ENCODE assay signal across 12 cellular contexts in genomic region chr3:46913644-46914043, GRCh38. TPM values are rescaled to one million over a fixed set of nuclear protein-coding genes. Genes with fewer than 3 reads are reported as not detected.
DNase-seq lines count a peak whose midpoint lies in the region; ATAC-seq and TF ChIP-seq lines count a peak whose summit lies in the region.
"Had no signal": no experiment of that assay in that cellular context is flagged by ENCODE, and none has a peak within 500 bp of the region (broad histone marks: within the 10 kb centered on the region; RNA-seq: fewer than 3 reads in every experiment).

No MANE protein-coding gene starts in this region.

- H3K4me2 ChIP-seq in SK-N-SH, result peak overlapping the region; percentile 3; the same call in 1 of the 2 replicates

- peaks cover 6% of the 10 kb centered on the region for H3K9me3 Mint-ChIP-seq in progenitor cell of endocrine pancreas (ENCODE audit: low read depth)
- H3K9me3 Mint-ChIP-seq: activated naive CD4-positive, alpha-beta T cell treated with anti-CD3 and anti-CD28 coated beads, Interleukin-2, amount 50 U/mL, for 24 hours had no signal

- CTCF ChIA-PET in SK-N-SH (lab: Yijun Ruan, JAX), result interaction anchor here (0.9 to 5.2 kb wide), 8 partner anchors 9 to 425 kb away, joined by 3 to 29 read pairs (median 8); no protein-coding TSS in a partner anchor

- H3F3A ChIP-seq in SK-N-SH (replicated peaks; ENCODE audit: insufficient read depth), result peaks cover 17% of the 10 kb centered on the region

- TF ChIP-seq EP300 in Ishikawa (IDR thresholded peaks at IDR 0.05; ENCODE audit: borderline replicate concordance) (peak; percentile 30; the same call in 1 of the 2 replicates), SK-N-SH (IDR thresholded peaks at IDR 0.05; ENCODE audit: borderline replicate concordance in 1 of 2, low read depth in 1 of 2, low read length in 1 of 2) (no peak)

- peaks cover 11 to 19% of the 10 kb centered on the region in 2 experiments for H3K4me1 ChIP-seq in SK-N-SH (ENCODE audit: control insufficient read depth in 1 of 2, insufficient read depth in 2 of 2, low read depth in 1 of 2, low read length in 1 of 2)
- peaks cover 4 to 27% (median 19%) of the 10 kb centered on the region in 9 donors for H3K4me1 ChIP-seq in heart right ventricle

- no peaks in the 10 kb centered on the region; the same call in 1 of the 2 replicates for H3K79me2 ChIP-seq in SK-N-SH (ENCODE audit: insufficient read depth)

- peaks cover 21% of the 10 kb centered on the region for H3K36me3 Mint-ChIP-seq in progenitor cell of endocrine pancreas (ENCODE audit: insufficient read depth)

- H2AFZ ChIP-seq in SK-N-SH (ENCODE audit: low read depth), result no peak overlapping the region

- H3K36me3 ChIP-seq in SK-N-SH (replicated peaks in 1 of 2; ENCODE audit: control insufficient read depth in 1 of 2, insufficient read depth in 2 of 2, low read length in 1 of 2) (peaks cover 14 to 25% of the 10 kb centered on the region in 2 experiments), heart right ventricle (peaks cover 0 to 28% (median 16%) of the 10 kb centered on the region in 9 donors)

- H3K9me3 ChIP-seq in SK-N-SH, result no peaks in the 10 kb centered on the region
- peaks cover 0 to 13% (median 0%) of the 10 kb centered on the region in 11 donors for H3K9me3 ChIP-seq in heart right ventricle

- no peak overlapping the region for H3K27ac Mint-ChIP-seq in progenitor cell of endocrine pancreas

- intact Hi-C loops in heart right ventricle (cut with DNase I), result no loop called here

- peak; percentile 83 for DNase-seq in ACHN
- no peak for DNase-seq in SK-N-SH
- no peak for DNase-seq in heart right ventricle
- no peak for DNase-seq in foreskin fibroblast
- DNase-seq in midbrain (lab: John Stamatoyannopoulos, UW), result no peak
- DNase-seq in progenitor cell of endocrine pancreas (ENCODE audit: low spot score, unreplicated experiment), result no peak
- DNase-seq: kidney; stimulated activated CD4-positive, alpha-beta T cell treated with anti-CD3 and anti-CD28 coated beads, Interleukin-1b, Interleukin-23, amount 100 ng/mL, for 48 hours had no signal

- no peak overlapping the region for H3K9ac ChIP-seq in SK-N-SH

- H3K27me3 Mint-ChIP-seq in progenitor cell of endocrine pancreas, result no peaks in the 10 kb centered on the region
- H3K27me3 Mint-ChIP-seq: activated naive CD4-positive, alpha-beta T cell treated with anti-CD3 and anti-CD28 coated beads, Interleukin-2, amount 50 U/mL, for 24 hours had no signal

- WGBS in SK-N-SH (ENCODE audit: low lambda C conversion rate), result 18% methylated on average over 7 of the region's 8 CpGs
- WGBS in heart right ventricle, 2 donors, result 16 to 18% methylated on average over 8 of the region's 8 CpGs

- H4K20me1 ChIP-seq in SK-N-SH (ENCODE audit: insufficient read depth), result no peaks in the 10 kb centered on the region

- peak overlapping the region; percentile 22 to 54; a peak in 3 of 4 replicates for H3K27ac ChIP-seq in SK-N-SH (ENCODE audit: low read depth in 2 of 2, low read length in 1 of 2)
- H3K27ac ChIP-seq in heart right ventricle, result peak overlapping the region in 1 of 10 donors; percentile 8
- H3K27ac ChIP-seq: C4-2B had no signal

- no peaks in the 10 kb centered on the region for H3K27me3 ChIP-seq in SK-N-SH (ENCODE audit: insufficient read depth)
- H3K27me3 ChIP-seq in heart right ventricle, result no peaks in the 10 kb centered on the region

- no peak overlapping the region for H3K4me3 Mint-ChIP-seq in progenitor cell of endocrine pancreas (ENCODE audit: low read depth)
- H3K4me3 Mint-ChIP-seq: activated naive CD4-positive, alpha-beta T cell treated with anti-CD3 and anti-CD28 coated beads, Interleukin-2, amount 50 U/mL, for 24 hours had no signal

- in situ Hi-C loops in ACHN (cut with HindIII; ENCODE audit: low pct_ligation_motif_present, low pct_unique_long_range_greater_than_20kb, low sequenced_read_pairs), result no loop called here

- POLR2A ChIA-PET in SK-N-SH (lab: Yijun Ruan, JAX), result no interaction called here

- TF ChIP-seq CTCF in SK-N-SH (IDR thresholded peaks at IDR 0.05) (no peak), heart right ventricle (IDR thresholded peaks at IDR 0.05) (no peak), foreskin fibroblast (IDR thresholded peaks at IDR 0.05; ENCODE audit: low read depth, low read length) (no peak), progenitor cell of endocrine pancreas (IDR thresholded peaks at IDR 0.05; ENCODE audit: unreplicated experiment) (no peak)

- H3K9me2 ChIP-seq in SK-N-SH, result no peaks in the 10 kb centered on the region

- TF ChIP-seq RAD21 in Ishikawa (IDR thresholded peaks at IDR 0.05; ENCODE audit: low read depth) (no peak), SK-N-SH (IDR thresholded peaks at IDR 0.05; ENCODE audit: low read length) (no peak)

- H3K4me1 Mint-ChIP-seq in progenitor cell of endocrine pancreas (ENCODE audit: low read depth), result no peaks in the 10 kb centered on the region

- no peak overlapping the region for H3K4me3 ChIP-seq in SK-N-SH (ENCODE audit: low read depth in 2 of 2, low read length in 1 of 2)
- no peak overlapping the region for H3K4me3 ChIP-seq in heart right ventricle
- H3K4me3 ChIP-seq in foreskin fibroblast (ENCODE audit: low read depth in 1 of 2, low read length in 2 of 2), result no peak overlapping the region

- ATAC-seq in heart right ventricle, result peak in 7 of 8 donors; percentile 16 to 66 (median 28)
- no peak for ATAC-seq in GM19455 (IDR thresholded peaks at IDR 0.05; ENCODE audit: unreplicated experiment)

TF ChIP-seq in Ishikawa, 13 proteins besides CTCF, POLR2A, EP300 and RAD21 (continues in another document):
- peak; percentile 31; the same call in 1 of the 2 replicates for TF ChIP-seq TEAD4 (IDR thresholded peaks at IDR 0.05)
- no peak for TF ChIP-seq USF1 (IDR thresholded peaks at IDR 0.05)
- no peak for TF ChIP-seq FOXM1 (IDR thresholded peaks at IDR 0.05; ENCODE audit: borderline replicate concordance, low read depth)
- TF ChIP-seq EGR1 (IDR thresholded peaks at IDR 0.05), result no peak

TF ChIP-seq in SK-N-SH, 30 proteins besides CTCF, POLR2A, EP300 and RAD21 (continues in another document):
- TF ChIP-seq TEAD4 (IDR thresholded peaks at IDR 0.05; ENCODE audit: borderline replicate concordance, insufficient read depth), result no peak
- no peak for TF ChIP-seq MXI1 (IDR thresholded peaks at IDR 0.05; ENCODE audit: low read depth, low read length)
- no peak for TF ChIP-seq NRF1 (IDR thresholded peaks at IDR 0.05; ENCODE audit: low read depth, low read length)
- TF ChIP-seq YY1 (IDR thresholded peaks at IDR 0.05; ENCODE audit: low read depth), result no peak
- TF ChIP-seq MEF2A (IDR thresholded peaks at IDR 0.05; ENCODE audit: borderline replicate concordance, low read depth), result no peak
- TF ChIP-seq SMC3 (IDR thresholded peaks at IDR 0.05; ENCODE audit: low read depth, low read length), result 0 out of 2 replicates have a peak, but pooled peaks have one; percentile 10
- TF ChIP-seq, protein P1, sequence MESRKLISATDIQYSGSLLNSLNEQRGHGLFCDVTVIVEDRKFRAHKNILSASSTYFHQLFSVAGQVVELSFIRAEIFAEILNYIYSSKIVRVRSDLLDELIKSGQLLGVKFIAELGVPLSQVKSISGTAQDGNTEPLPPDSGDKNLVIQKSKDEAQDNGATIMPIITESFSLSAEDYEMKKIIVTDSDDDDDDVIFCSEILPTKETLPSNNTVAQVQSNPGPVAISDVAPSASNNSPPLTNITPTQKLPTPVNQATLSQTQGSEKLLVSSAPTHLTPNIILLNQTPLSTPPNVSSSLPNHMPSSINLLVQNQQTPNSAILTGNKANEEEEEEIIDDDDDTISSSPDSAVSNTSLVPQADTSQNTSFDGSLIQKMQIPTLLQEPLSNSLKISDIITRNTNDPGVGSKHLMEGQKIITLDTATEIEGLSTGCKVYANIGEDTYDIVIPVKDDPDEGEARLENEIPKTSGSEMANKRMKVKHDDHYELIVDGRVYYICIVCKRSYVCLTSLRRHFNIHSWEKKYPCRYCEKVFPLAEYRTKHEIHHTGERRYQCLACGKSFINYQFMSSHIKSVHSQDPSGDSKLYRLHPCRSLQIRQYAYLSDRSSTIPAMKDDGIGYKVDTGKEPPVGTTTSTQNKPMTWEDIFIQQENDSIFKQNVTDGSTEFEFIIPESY (IDR thresholded peaks at IDR 0.05; ENCODE audit: borderline replicate concordance, low read depth), result no peak
- TF ChIP-seq RXRA (IDR thresholded peaks at IDR 0.05; ENCODE audit: borderline replicate concordance, low read depth), result no peak
- no peak for TF ChIP-seq USF1 (IDR thresholded peaks at IDR 0.05; ENCODE audit: borderline replicate concordance, low read depth)
- TF ChIP-seq FOXM1 (IDR thresholded peaks at IDR 0.05; ENCODE audit: low read depth), result no peak
- no peak for TF ChIP-seq RFX5 (IDR thresholded peaks at IDR 0.05; ENCODE audit: low read length)

RNA-seq across cellular contexts. Expression of gene PTH1R, which starts 36.1 kb away (rescaled TPM):
- polyA plus RNA-seq in SK-N-SH (2012; rRNA removed) (0.07 and 0.34 TPM in 2 replicates), heart right ventricle (10 to 100 TPM; 12.8 to 89.8 TPM)
- 0.18 and 0.49 TPM in 2 replicates for polyA plus RNA-seq in SK-N-SH (2012; cell fraction: cytosol; rRNA removed)
- polyA plus RNA-seq in SK-N-SH (2012; cell fraction: nucleus; rRNA removed), result 0.61 TPM in 2 replicates
- total RNA-seq in heart right ventricle (10 to 100 TPM in 2 of 10 donors, 1 to 10 TPM in 8; 1.5 to 18.5 (median 3.0) TPM), progenitor cell of endocrine pancreas (0.26 and 0.40 TPM in 2 replicates)

RNA-seq across cellular contexts. Expression of gene MYL3, which starts 50.4 kb away (rescaled TPM):
- polyA plus RNA-seq in SK-N-SH (2012; rRNA removed) (not detected in 2 replicates), heart right ventricle (1,000 to 10,000 TPM; 7,541 to 8,578 TPM)
- not detected in 2 replicates for polyA plus RNA-seq in SK-N-SH (2012; cell fraction: cytosol; rRNA removed)
- not detected in 2 replicates for polyA plus RNA-seq in SK-N-SH (2012; cell fraction: nucleus; rRNA removed)
- total RNA-seq in heart right ventricle (1,000 to 10,000 TPM; 5,377 to 9,904 (median 7,431) TPM), progenitor cell of endocrine pancreas (0.33 TPM in 1 of 2 replicates, not detected in the other)

Comparison
In these comparisons a context has a peak if more than half of its experiments do, and no peak if none do; other contexts are left out.
1. RNA of gene MYL3, which starts 50.4 kb away (total RNA-seq): 5,377 to 9,904 TPM in heart right ventricle; 0.33 TPM in progenitor cell of endocrine pancreas; every median in the first group is over 1,000 times any median in the second.